In genomic region chr1:204806943-204807624, GRCh38 we compare ENCODE assay signal across 8 cellular contexts.
DNase-seq lines count a peak whose midpoint lies in the region; ATAC-seq and TF ChIP-seq lines count a peak whose summit lies in the region.

No MANE protein-coding gene starts in this region.

- peak; percentile 92 for ATAC-seq in HG03432 (IDR thresholded peaks at IDR 0.05; ENCODE audit: unreplicated experiment)

- peak; percentile 94 for TF ChIP-seq CTCF in AG09309 (IDR thresholded peaks at IDR 0.05; ENCODE audit: control insufficient read depth, insufficient read depth, low read depth, low read length, missing control alignments)

- H3K4me3 ChIP-seq in AG09309 (ENCODE audit: control insufficient read depth, low read depth, low read length), result peak overlapping the region; percentile 53

- DNase-seq in AG09309 (ENCODE audit: low read depth), result no peak
- peak; percentile 86 for DNase-seq in GM19238 (ENCODE audit: insufficient read length, low spot score)
- peak; percentile 93 to 96 for DNase-seq in NCI-H446 (lab: John Stamatoyannopoulos, UW)
- DNase-seq in activated CD4-positive, alpha-beta T cell treated with anti-CD3 and anti-CD28 coated beads for 1 hour, result peak; percentile 71
- DNase-seq in cerebellum (ENCODE audit: low spot score), result peak; percentile 88
- DNase-seq in kidney glomerular epithelial cell (lab: John Stamatoyannopoulos, UW), result peak; percentile 83
- peak; percentile 74 to 83 for DNase-seq in stimulated activated CD4-positive, alpha-beta T cell treated with anti-CD3 and anti-CD28 coated beads, Interleukin-15, amount 100 ng/mL, for 48 hours (ENCODE audit: low read depth in 2 of 2)
